In the genomic region with DNA sequence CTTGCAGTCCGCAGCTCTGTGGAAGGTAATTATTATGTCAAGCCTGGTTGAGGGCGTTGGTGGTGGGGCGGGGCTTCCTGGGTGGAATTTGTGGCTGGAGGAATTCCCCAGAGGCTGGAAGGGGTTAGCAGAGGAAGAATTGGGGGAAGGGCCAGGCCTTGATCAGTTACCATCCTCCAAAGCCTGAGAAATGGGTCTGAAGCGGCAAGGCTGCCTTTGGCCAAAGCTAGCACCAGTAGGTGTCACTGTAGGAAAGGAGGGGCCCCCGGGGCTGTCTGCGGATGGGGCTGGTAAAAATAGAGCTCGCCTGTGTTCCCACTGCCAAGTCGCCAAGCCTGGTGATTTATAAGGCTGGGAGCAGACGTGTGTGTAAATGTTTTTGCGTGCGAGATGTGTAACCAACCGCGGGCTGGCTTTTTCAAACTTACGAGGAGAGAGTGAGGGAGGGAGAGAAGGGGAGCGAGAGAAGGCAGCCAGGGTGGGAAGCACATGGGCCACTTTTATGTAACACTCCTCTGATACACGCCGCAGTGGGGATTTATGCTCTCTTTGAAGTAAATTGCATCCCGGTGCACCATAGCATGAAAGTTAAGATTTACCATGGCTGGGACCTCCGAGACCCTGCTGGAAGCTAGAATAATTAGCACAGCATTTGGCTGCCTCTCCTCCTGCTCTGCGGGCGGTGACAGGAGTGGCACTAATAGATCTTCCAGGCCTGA, we compare ENCODE assay signal across 8 cellular contexts.
DNase-seq lines count a peak whose midpoint lies in the region; ATAC-seq and TF ChIP-seq lines count a peak whose summit lies in the region.

No MANE protein-coding gene starts in this region.

- POLR2A ChIA-PET in GM10248 (lab: Yijun Ruan, JAX), result no interaction called here

- DNase-seq in GM10248 (ENCODE audit: extremely low spot score) (peak; percentile 63), MV-4-11 (lab: John Stamatoyannopoulos, UW) (peak; percentile 84), kidney glomerular epithelial cell (lab: John Stamatoyannopoulos, UW) (peak; percentile 35)
- peak; percentile 17 for DNase-seq in activated CD4-positive, CD25-positive, alpha-beta regulatory T cell treated with anti-CD3 and anti-CD28 coated beads, Interleukin-2, amount 50 U/mL, for 16 hours (ENCODE audit: low read depth, low spot score)
- peak; percentile 39 for DNase-seq in central memory CD4-positive, alpha-beta T cell
- peak; percentile 32 to 37 for DNase-seq in stimulated activated CD4-positive, alpha-beta T cell treated with anti-CD3 and anti-CD28 coated beads, Interleukin-1b, Interleukin-23, amount 100 ng/mL, for 4 hours (ENCODE audit: low read depth in 2 of 2)

- ATAC-seq in HG02885 (IDR thresholded peaks at IDR 0.05; ENCODE audit: poor library complexity, unreplicated experiment) (no peak), GM18907 (IDR thresholded peaks at IDR 0.05; ENCODE audit: unreplicated experiment) (no peak)

- CTCF ChIA-PET in GM10248 (lab: Yijun Ruan, JAX), result interaction anchor here (0.9 to 1.3 kb wide), 7 partner anchors 10 to 737 kb away, joined by 3 to 4 read pairs (median 4); no protein-coding TSS in a partner anchor

- TF ChIP-seq CTCF in GM10248 (IDR thresholded peaks at IDR 0.05; ENCODE audit: control extremely low read depth, extremely low read depth, low read depth, missing control alignments), result peak; percentile 52

Comparison
In these comparisons a context has a peak if more than half of its experiments do, and no peak if none do; other contexts are left out.
1. DNase-seq: peak in every context shown above with its lines; median percentile 84 in MV-4-11; 63 in GM10248; 39 in central memory CD4-positive, alpha-beta T cell; 35 in kidney glomerular epithelial cell; 34 in stimulated activated CD4-positive, alpha-beta T cell treated with anti-CD3 and anti-CD28 coated beads, Interleukin-1b, Interleukin-23, amount 100 ng/mL, for 4 hours; 17 in activated CD4-positive, CD25-positive, alpha-beta regulatory T cell treated with anti-CD3 and anti-CD28 coated beads, Interleukin-2, amount 50 U/mL, for 16 hours.